ENCODE assay signal across 13 cellular contexts in genomic region chrX:7117587-7117986, GRCh38. TPM values are rescaled to one million over a fixed set of nuclear protein-coding genes. Genes with fewer than 3 reads are reported as not detected.
DNase-seq lines count a peak whose midpoint lies in the region; ATAC-seq, FAIRE-seq and TF ChIP-seq lines count a peak whose summit lies in the region.
"Had no signal": no experiment of that assay in that cellular context is flagged by ENCODE, and none has a peak within 500 bp of the region (broad histone marks: within the 10 kb centered on the region; RNA-seq: fewer than 3 reads in every experiment).

No MANE protein-coding gene starts in this region.

- H3F3A ChIP-seq in PC-9 (ENCODE audit: insufficient read depth, low read depth), result peaks cover 32% of the 10 kb centered on the region

- peak; percentile 49 for DNase-seq in GM12865 (ENCODE audit: low read depth)
- no peak for DNase-seq in PC-9
- no peak for DNase-seq in suprapubic skin (ENCODE audit: low spot score in 2 of 2)
- DNase-seq in mesenteric fat pad (ENCODE audit: low spot score), result no peak
- DNase-seq in inferior parietal cortex (ENCODE audit: extremely low spot score), result no peak
- DNase-seq in HTR-8/SVneo (ENCODE audit: insufficient read length, low spot score), result no peak
- DNase-seq: DMS53, NCI-H146, NCI-H774, posterior cingulate gyrus, SIG-M5 had no signal

- H3K27me3 ChIP-seq in PC-9 (ENCODE audit: insufficient read depth, low read depth), result no peaks in the 10 kb centered on the region
- no peaks in the 10 kb centered on the region for H3K27me3 ChIP-seq in suprapubic skin

- TF ChIP-seq CTCF in GM12865 (IDR thresholded peaks at IDR 0.05; ENCODE audit: insufficient read depth, low read depth, low read length, missing control alignments) (no peak), PC-9 (conservative IDR thresholded peaks at IDR 0.05) (no peak), suprapubic skin (IDR thresholded peaks at IDR 0.05) (no peak)

- intact Hi-C loops in PC-9 (cut with micrococcal nuclease; ENCODE audit: unreplicated experiment), result no loop called here

- 0 out of 2 replicates have a peak overlapping the region, but pooled peaks have one; percentile 21 for H3K4me2 ChIP-seq in PC-9

- BruUV-seq in PC-9 (replicated peaks; lab: Mats Ljungman, UMichigan), result no TSS peak

- no peak for FAIRE-seq in HTR-8/SVneo (lab: Jason Lieb, UNC)

- ATAC-seq in GM21367 (IDR thresholded peaks at IDR 0.05; ENCODE audit: unreplicated experiment) (peak; percentile 41), HG03039 (IDR thresholded peaks at IDR 0.05; ENCODE audit: unreplicated experiment) (peak; percentile 40)

- 90% methylated on average over 3 of the region's 3 CpGs for WGBS in suprapubic skin

- TF ChIP-seq POLR2A in suprapubic skin (IDR thresholded peaks at IDR 0.05), result no peak

- no peak for TF ChIP-seq EP300 in suprapubic skin (IDR thresholded peaks at IDR 0.05)

- no peaks in the 10 kb centered on the region for H3K9me2 ChIP-seq in PC-9 (ENCODE audit: insufficient read depth)

- no peak overlapping the region for H2AFZ ChIP-seq in PC-9

- H3K36me3 ChIP-seq in PC-9 (ENCODE audit: low read depth) (no peaks in the 10 kb centered on the region; the same call in 1 of the 2 replicates), suprapubic skin (no peaks in the 10 kb centered on the region)

- H3K9me3 ChIP-seq in PC-9 (ENCODE audit: insufficient read depth, low read depth) (no peaks in the 10 kb centered on the region; the same call in 1 of the 2 replicates), suprapubic skin (no peaks in the 10 kb centered on the region)

- H3K27ac ChIP-seq in PC-9, result peak overlapping the region; percentile 23; the same call in 1 of the 2 replicates
- H3K27ac ChIP-seq in suprapubic skin, result no peak overlapping the region

- peaks cover 58% of the 10 kb centered on the region for H3K4me1 ChIP-seq in PC-9 (replicated peaks; ENCODE audit: insufficient read depth)
- no peaks in the 10 kb centered on the region for H3K4me1 ChIP-seq in suprapubic skin

- POLR2A ChIA-PET in PC-9 (lab: Charles Lee; ENCODE audit: unreplicated experiment), result no interaction called here

- peaks cover 77% of the 10 kb centered on the region for H3K79me2 ChIP-seq in PC-9 (ENCODE audit: low read depth)

- H3K4me3 ChIP-seq in GM12865 (ENCODE audit: low read depth, low read length), result no peak overlapping the region
- H3K4me3 ChIP-seq in PC-9, result no peak overlapping the region
- no peak overlapping the region for H3K4me3 ChIP-seq in suprapubic skin

- no peaks in the 10 kb centered on the region for H4K20me1 ChIP-seq in PC-9 (ENCODE audit: insufficient read depth)

- CTCF ChIA-PET in PC-9 (lab: Charles Lee), result no interaction called here

RNA-seq across cellular contexts. Expression of gene STS, which starts 29.9 kb away (rescaled TPM):
- total RNA-seq in PC-9 (2021), result 2.2 and 3.3 TPM in 2 replicates
- total RNA-seq in suprapubic skin, result 1 to 10 TPM; 5.0 to 7.9 (median 5.6) TPM
- total RNA-seq in mesenteric fat pad, result 30.8 TPM

RNA-seq across cellular contexts. Expression of gene PUDP, which starts 30.4 kb away (rescaled TPM):
- total RNA-seq in PC-9 (2021) (22.6 and 24.9 TPM in 2 replicates), suprapubic skin (10 to 100 TPM in 1 of 4 donors, 1 to 10 TPM in 3; 5.3 to 16.1 (median 5.6) TPM), mesenteric fat pad (15.5 TPM)
